In genomic region chr1:156610072-156610471, GRCh38 we compare ENCODE assay signal across 12 cellular contexts. TPM values are rescaled to one million over a fixed set of nuclear protein-coding genes. Genes with fewer than 3 reads are reported as not detected.
"Had no signal": no experiment of that assay in that cellular context is flagged by ENCODE, and none has a peak within 500 bp of the region (broad histone marks: within the 10 kb centered on the region; RNA-seq: fewer than 3 reads in every experiment).

No MANE protein-coding gene starts in this region.

RNA-seq across cellular contexts. Expression of gene HAPLN2, which starts 9.1 kb away (rescaled TPM):
- total RNA-seq: stomach, urinary bladder, vagina had no signal

RNA-seq across cellular contexts. Expression of gene TTC24, which starts 30.5 kb away (rescaled TPM):
- total RNA-seq: subcutaneous adipose tissue, suprapubic skin, temporal lobe, testis, thoracic aorta, tibial nerve, transverse colon, ureter, urinary bladder, uterus, vagina had no signal
- polyA plus RNA-seq: stomach had no signal

RNA-seq across cellular contexts. Expression of gene BCAN, which starts 31.8 kb away (rescaled TPM):
- total RNA-seq: subcutaneous adipose tissue, tibial nerve had no signal
